In genomic region chr7:129367700-129368388, GRCh38 we compare ENCODE assay signal across 8 cellular contexts.
DNase-seq lines count a peak whose midpoint lies in the region; ATAC-seq, FAIRE-seq and TF ChIP-seq lines count a peak whose summit lies in the region.

No MANE protein-coding gene starts in this region.

- peak overlapping the region; percentile 95 for H3K27ac Mint-ChIP-seq in activated CD4-positive, alpha-beta T cell treated with anti-CD3 and anti-CD28 coated beads for 36 hours

- DNase-seq in AG04449 (ENCODE audit: low read depth, low spot score) (no peak), NCI-H345 treated with DMSO at 0.1 percent for 48 hours (lab: John Stamatoyannopoulos, UW; ENCODE audit: unreplicated experiment) (peak; percentile 48)
- peak; percentile 92 for DNase-seq in activated CD4-positive, alpha-beta T cell treated with anti-CD3 and anti-CD28 coated beads for 36 hours
- DNase-seq in stimulated activated CD4-positive, alpha-beta T cell treated with anti-CD3 and anti-CD28 coated beads, Interleukin-1b, Interleukin-23, amount 100 ng/mL, for 4 hours (ENCODE audit: low read depth in 2 of 2), result peak; percentile 69 to 70

- H3K4me1 Mint-ChIP-seq in activated CD4-positive, alpha-beta T cell treated with anti-CD3 and anti-CD28 coated beads for 36 hours, result peaks cover 38% of the 10 kb centered on the region

- no peaks in the 10 kb centered on the region for H3K27me3 Mint-ChIP-seq in activated CD4-positive, alpha-beta T cell treated with anti-CD3 and anti-CD28 coated beads for 36 hours

- H3K9me3 Mint-ChIP-seq in activated CD4-positive, alpha-beta T cell treated with anti-CD3 and anti-CD28 coated beads for 36 hours (ENCODE audit: low read depth), result no peaks in the 10 kb centered on the region

- H3K36me3 Mint-ChIP-seq in activated CD4-positive, alpha-beta T cell treated with anti-CD3 and anti-CD28 coated beads for 36 hours (ENCODE audit: low read depth), result no peaks in the 10 kb centered on the region

- H3K4me3 Mint-ChIP-seq in activated CD4-positive, alpha-beta T cell treated with anti-CD3 and anti-CD28 coated beads for 36 hours, result peak overlapping the region; percentile 57

- peak overlapping the region; percentile 22 for H3K27ac ChIP-seq in layer of hippocampus (ENCODE audit: low read depth, low read length)

- H3K4me3 ChIP-seq in AG04449 (ENCODE audit: low read depth, low read length), result no peak overlapping the region

- CTCF ChIA-PET in AG04449 (lab: Yijun Ruan, JAX), result interaction anchor here (0.5 to 14.9 kb wide), 64 partner anchors 11 to 643 kb away, joined by 3 to 504 read pairs (median 5); partner anchors contain the start of gene AHCYL2
- CTCF ChIA-PET in activated CD4-positive, alpha-beta T cell treated with anti-CD3 and anti-CD28 coated beads for 36 hours (lab: Charles Lee), result interaction anchor here (0.5 to 5.4 kb wide), 65 partner anchors 9 to 781 kb away, joined by 3 to 88 read pairs (median 5); partner anchors contain the start of gene STRIP2

- POLR2A ChIA-PET in AG04449 (lab: Yijun Ruan, JAX), result no interaction called here
- POLR2A ChIA-PET in activated CD4-positive, alpha-beta T cell treated with anti-CD3 and anti-CD28 coated beads for 36 hours (lab: Charles Lee), result interaction anchor here (0.6 to 2.6 kb wide), 6 partner anchors 9 to 583 kb away, joined by 3 to 12 read pairs (median 6); partner anchors contain the start of gene STRIP2

- ATAC-seq in GM18520 (IDR thresholded peaks at IDR 0.05; ENCODE audit: unreplicated experiment) (peak; percentile 45), HG03103 (IDR thresholded peaks at IDR 0.05; ENCODE audit: low read depth, unreplicated experiment) (peak; percentile 70)
- peak; percentile 89 for ATAC-seq in activated CD4-positive, alpha-beta T cell treated with anti-CD3 and anti-CD28 coated beads for 36 hours

- peak; percentile 85 for TF ChIP-seq CTCF in AG04449 (IDR thresholded peaks at IDR 0.05; ENCODE audit: insufficient read depth, low read length, missing control alignments)

- peak; percentile 51 for FAIRE-seq in colon (lab: Jason Lieb, UNC)

- no peaks in the 10 kb centered on the region for H3K27me3 ChIP-seq in layer of hippocampus (ENCODE audit: control insufficient read depth, insufficient read depth, low read length)

- intact Hi-C loops in activated CD4-positive, alpha-beta T cell treated with anti-CD3 and anti-CD28 coated beads for 36 hours (cut with DNase I, micrococcal nuclease), result loop anchor here (1.0 to 10.0 kb wide), 11 partner anchors 24 to 457 kb away; partner anchors contain the start of gene STRIP2 (in 2 of the 2)
